Comparison of ENCODE assay signal across 1 cellular context in genomic region chr13:32427852-32428580, GRCh38.
TF ChIP-seq lines count a peak whose summit lies in the region.

TSS of gene N4BP2L1 (minus strand) at chr13:32428130. CDS start at chr13:32428082, 48 bp downstream.

TF ChIP-seq in GM12878, 131 proteins besides CTCF, POLR2A, EP300 and RAD21 (continued from another document and continues in another):
- TF ChIP-seq EZH2 (IDR thresholded peaks at IDR 0.05; ENCODE audit: borderline replicate concordance, control insufficient read depth, low read depth, low read length) (no peak), RUNX3 (IDR thresholded peaks at IDR 0.05; ENCODE audit: low read length) (no peak), SIN3A (IDR thresholded peaks at IDR 0.05; ENCODE audit: low read depth, low read length) (peak; percentile 66; the same call in 1 of the 2 replicates), ZZZ3 (IDR thresholded peaks at IDR 0.05; ENCODE audit: control insufficient read depth, insufficient read length, low read depth) (no peak), MAX (IDR thresholded peaks at IDR 0.05; ENCODE audit: low read depth, low read length) (peak; percentile 81; the same call in 1 of the 2 replicates), TCF7 (IDR thresholded peaks at IDR 0.05; ENCODE audit: borderline replicate concordance) (no peak), SMARCA5 (IDR thresholded peaks at IDR 0.05) (0 out of 2 replicates have a peak, but pooled peaks have one; percentile 50), IRF4 (IDR thresholded peaks at IDR 0.05; ENCODE audit: low read depth, low read length) (no peak), SREBF1 (IDR thresholded peaks at IDR 0.05; ENCODE audit: low read length) (peak; percentile 22; the same call in 1 of the 2 replicates), SMAD1 (IDR thresholded peaks at IDR 0.05; ENCODE audit: low read depth, partially characterized antibody) (no peak), PAX5 (IDR thresholded peaks at IDR 0.05; ENCODE audit: borderline replicate concordance, low read depth, low read length) (peak; percentile 76), IKZF1 (conservative IDR thresholded peaks at IDR 0.05) (peak; percentile 96), RB1 (IDR thresholded peaks at IDR 0.05; ENCODE audit: borderline replicate concordance) (no peak), NRF1 (conservative IDR thresholded peaks at IDR 0.05; ENCODE audit: low read depth, low read length) (no peak), CHD2 (IDR thresholded peaks at IDR 0.05; ENCODE audit: borderline replicate concordance, low read depth, low read length) (0 out of 2 replicates have a peak, but pooled peaks have one; percentile 38), BHLHE40 (IDR thresholded peaks at IDR 0.05; ENCODE audit: borderline replicate concordance in 1 of 2, low read depth in 2 of 2, low read length in 1 of 2) (peak; percentile 82 to 94), TARDBP (IDR thresholded peaks at IDR 0.05; ENCODE audit: borderline replicate concordance) (no peak), SIX5 (IDR thresholded peaks at IDR 0.05; ENCODE audit: low read depth, low read length, severe bottlenecking) (no peak), POU2F2 (IDR thresholded peaks at IDR 0.05; ENCODE audit: borderline replicate concordance, low read depth, low read length) (peak; percentile 36; the same call in 1 of the 3 replicates), SP1 (IDR thresholded peaks at IDR 0.05; ENCODE audit: low read depth, low read length) (peak; percentile 27), SPI1 (IDR thresholded peaks at IDR 0.05; ENCODE audit: borderline replicate concordance, insufficient read depth, low read depth, low read length) (0 out of 2 replicates have a peak, but pooled peaks have one; percentile 24), SREBF2 (IDR thresholded peaks at IDR 0.05; ENCODE audit: low read length) (no peak), KDM1A (IDR thresholded peaks at IDR 0.05; ENCODE audit: borderline replicate concordance) (no peak), TCF12 (IDR thresholded peaks at IDR 0.05; ENCODE audit: low read depth, low read length) (no peak; the same call in 1 of the 2 replicates), TCF3 (IDR thresholded peaks at IDR 0.05; ENCODE audit: borderline replicate concordance, insufficient read depth, low read depth, low read length) (peak; percentile 57; the same call in 1 of the 2 replicates), NBN (IDR thresholded peaks at IDR 0.05) (peak; percentile 83; the same call in 1 of the 2 replicates), KAT2A (conservative IDR thresholded peaks at IDR 0.05; ENCODE audit: control insufficient read depth, low read depth, low read length) (no peak), MTA2 (IDR thresholded peaks at IDR 0.05; ENCODE audit: low read depth) (peak; percentile 64; the same call in 1 of the 2 replicates), ZNF384 (IDR thresholded peaks at IDR 0.05; ENCODE audit: borderline replicate concordance, low read depth, low read length) (no peak), CBFB (IDR thresholded peaks at IDR 0.05; ENCODE audit: low read depth) (peak; percentile 38; the same call in 1 of the 2 replicates), TAF1 (IDR thresholded peaks at IDR 0.05; ENCODE audit: borderline replicate concordance, low read depth, low read length) (peak; percentile 60; the same call in 1 of the 2 replicates), NFXL1 (IDR thresholded peaks at IDR 0.05; ENCODE audit: borderline replicate concordance) (no peak), HCFC1 (IDR thresholded peaks at IDR 0.05; ENCODE audit: low read length) (no peak; the same call in 1 of the 2 replicates), YY1 (IDR thresholded peaks at IDR 0.05; ENCODE audit: low read depth, low read length) (peak; percentile 58; the same call in 1 of the 2 replicates), HDAC2 (IDR thresholded peaks at IDR 0.05) (no peak), MXI1 (IDR thresholded peaks at IDR 0.05; ENCODE audit: low read depth, low read length) (no peak; the same call in none of the 2 replicates), ATF7 (IDR thresholded peaks at IDR 0.05; ENCODE audit: low read depth) (peak; percentile 88), HDAC6 (IDR thresholded peaks at IDR 0.05; ENCODE audit: unreplicated experiment) (peak; percentile 12), CHD1 (IDR thresholded peaks at IDR 0.05; ENCODE audit: low read depth, low read length) (no peak), ZNF207 (IDR thresholded peaks at IDR 0.05; ENCODE audit: borderline replicate concordance) (0 out of 2 replicates have a peak, but pooled peaks have one; percentile 41), FOXM1 (IDR thresholded peaks at IDR 0.05; ENCODE audit: low read depth, low read length) (no peak), E2F8 (IDR thresholded peaks at IDR 0.05; ENCODE audit: low read depth, partially characterized antibody) (no peak)
- TF ChIP-seq, protein P1, sequence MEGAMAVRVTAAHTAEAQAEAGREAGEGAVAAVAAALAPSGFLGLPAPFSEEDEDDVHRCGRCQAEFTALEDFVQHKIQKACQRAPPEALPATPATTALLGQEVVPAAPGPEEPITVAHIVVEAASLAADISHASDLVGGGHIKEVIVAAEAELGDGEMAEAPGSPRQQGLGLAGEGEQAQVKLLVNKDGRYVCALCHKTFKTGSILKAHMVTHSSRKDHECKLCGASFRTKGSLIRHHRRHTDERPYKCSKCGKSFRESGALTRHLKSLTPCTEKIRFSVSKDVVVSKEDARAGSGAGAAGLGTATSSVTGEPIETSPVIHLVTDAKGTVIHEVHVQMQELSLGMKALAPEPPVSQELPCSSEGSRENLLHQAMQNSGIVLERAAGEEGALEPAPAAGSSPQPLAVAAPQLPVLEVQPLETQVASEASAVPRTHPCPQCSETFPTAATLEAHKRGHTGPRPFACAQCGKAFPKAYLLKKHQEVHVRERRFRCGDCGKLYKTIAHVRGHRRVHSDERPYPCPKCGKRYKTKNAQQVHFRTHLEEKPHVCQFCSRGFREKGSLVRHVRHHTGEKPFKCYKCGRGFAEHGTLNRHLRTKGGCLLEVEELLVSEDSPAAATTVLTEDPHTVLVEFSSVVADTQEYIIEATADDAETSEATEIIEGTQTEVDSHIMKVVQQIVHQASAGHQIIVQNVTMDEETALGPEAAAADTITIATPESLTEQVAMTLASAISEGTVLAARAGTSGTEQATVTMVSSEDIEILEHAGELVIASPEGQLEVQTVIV (IDR thresholded peaks at IDR 0.05; ENCODE audit: borderline replicate concordance, partially characterized antibody), result no peak
- TF ChIP-seq, protein P2, sequence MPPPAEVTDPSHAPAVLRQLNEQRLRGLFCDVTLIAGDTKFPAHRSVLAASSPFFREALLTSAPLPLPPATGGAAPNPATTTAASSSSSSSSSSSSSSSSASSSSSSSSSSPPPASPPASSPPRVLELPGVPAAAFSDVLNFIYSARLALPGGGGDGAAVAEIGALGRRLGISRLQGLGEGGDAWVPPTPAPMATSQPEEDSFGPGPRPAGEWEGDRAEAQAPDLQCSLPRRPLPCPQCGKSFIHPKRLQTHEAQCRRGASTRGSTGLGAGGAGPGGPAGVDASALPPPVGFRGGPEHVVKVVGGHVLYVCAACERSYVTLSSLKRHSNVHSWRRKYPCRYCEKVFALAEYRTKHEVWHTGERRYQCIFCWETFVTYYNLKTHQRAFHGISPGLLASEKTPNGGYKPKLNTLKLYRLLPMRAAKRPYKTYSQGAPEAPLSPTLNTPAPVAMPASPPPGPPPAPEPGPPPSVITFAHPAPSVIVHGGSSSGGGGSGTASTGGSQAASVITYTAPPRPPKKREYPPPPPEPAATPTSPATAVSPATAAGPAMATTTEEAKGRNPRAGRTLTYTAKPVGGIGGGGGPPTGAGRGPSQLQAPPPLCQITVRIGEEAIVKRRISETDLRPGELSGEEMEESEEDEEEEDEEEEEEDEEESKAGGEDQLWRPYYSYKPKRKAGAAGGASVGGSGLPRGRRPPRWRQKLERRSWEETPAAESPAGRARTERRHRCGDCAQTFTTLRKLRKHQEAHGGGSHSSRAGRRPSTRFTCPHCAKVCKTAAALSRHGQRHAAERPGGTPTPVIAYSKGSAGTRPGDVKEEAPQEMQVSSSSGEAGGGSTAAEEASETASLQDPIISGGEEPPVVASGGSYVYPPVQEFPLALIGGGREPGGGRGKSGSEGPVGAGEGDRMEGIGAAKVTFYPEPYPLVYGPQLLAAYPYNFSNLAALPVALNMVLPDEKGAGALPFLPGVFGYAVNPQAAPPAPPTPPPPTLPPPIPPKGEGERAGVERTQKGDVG (CRISPR knock-in tag; IDR thresholded peaks at IDR 0.05), result no peak
- TF ChIP-seq, protein P3, sequence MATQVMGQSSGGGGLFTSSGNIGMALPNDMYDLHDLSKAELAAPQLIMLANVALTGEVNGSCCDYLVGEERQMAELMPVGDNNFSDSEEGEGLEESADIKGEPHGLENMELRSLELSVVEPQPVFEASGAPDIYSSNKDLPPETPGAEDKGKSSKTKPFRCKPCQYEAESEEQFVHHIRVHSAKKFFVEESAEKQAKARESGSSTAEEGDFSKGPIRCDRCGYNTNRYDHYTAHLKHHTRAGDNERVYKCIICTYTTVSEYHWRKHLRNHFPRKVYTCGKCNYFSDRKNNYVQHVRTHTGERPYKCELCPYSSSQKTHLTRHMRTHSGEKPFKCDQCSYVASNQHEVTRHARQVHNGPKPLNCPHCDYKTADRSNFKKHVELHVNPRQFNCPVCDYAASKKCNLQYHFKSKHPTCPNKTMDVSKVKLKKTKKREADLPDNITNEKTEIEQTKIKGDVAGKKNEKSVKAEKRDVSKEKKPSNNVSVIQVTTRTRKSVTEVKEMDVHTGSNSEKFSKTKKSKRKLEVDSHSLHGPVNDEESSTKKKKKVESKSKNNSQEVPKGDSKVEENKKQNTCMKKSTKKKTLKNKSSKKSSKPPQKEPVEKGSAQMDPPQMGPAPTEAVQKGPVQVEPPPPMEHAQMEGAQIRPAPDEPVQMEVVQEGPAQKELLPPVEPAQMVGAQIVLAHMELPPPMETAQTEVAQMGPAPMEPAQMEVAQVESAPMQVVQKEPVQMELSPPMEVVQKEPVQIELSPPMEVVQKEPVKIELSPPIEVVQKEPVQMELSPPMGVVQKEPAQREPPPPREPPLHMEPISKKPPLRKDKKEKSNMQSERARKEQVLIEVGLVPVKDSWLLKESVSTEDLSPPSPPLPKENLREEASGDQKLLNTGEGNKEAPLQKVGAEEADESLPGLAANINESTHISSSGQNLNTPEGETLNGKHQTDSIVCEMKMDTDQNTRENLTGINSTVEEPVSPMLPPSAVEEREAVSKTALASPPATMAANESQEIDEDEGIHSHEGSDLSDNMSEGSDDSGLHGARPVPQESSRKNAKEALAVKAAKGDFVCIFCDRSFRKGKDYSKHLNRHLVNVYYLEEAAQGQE (IDR thresholded peaks at IDR 0.05; ENCODE audit: low read depth, low read length), result no peak
- TF ChIP-seq, protein P4, sequence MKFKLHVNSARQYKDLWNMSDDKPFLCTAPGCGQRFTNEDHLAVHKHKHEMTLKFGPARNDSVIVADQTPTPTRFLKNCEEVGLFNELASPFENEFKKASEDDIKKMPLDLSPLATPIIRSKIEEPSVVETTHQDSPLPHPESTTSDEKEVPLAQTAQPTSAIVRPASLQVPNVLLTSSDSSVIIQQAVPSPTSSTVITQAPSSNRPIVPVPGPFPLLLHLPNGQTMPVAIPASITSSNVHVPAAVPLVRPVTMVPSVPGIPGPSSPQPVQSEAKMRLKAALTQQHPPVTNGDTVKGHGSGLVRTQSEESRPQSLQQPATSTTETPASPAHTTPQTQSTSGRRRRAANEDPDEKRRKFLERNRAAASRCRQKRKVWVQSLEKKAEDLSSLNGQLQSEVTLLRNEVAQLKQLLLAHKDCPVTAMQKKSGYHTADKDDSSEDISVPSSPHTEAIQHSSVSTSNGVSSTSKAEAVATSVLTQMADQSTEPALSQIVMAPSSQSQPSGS (IDR thresholded peaks at IDR 0.05; ENCODE audit: low read length), result no peak
- TF ChIP-seq, protein P5, sequence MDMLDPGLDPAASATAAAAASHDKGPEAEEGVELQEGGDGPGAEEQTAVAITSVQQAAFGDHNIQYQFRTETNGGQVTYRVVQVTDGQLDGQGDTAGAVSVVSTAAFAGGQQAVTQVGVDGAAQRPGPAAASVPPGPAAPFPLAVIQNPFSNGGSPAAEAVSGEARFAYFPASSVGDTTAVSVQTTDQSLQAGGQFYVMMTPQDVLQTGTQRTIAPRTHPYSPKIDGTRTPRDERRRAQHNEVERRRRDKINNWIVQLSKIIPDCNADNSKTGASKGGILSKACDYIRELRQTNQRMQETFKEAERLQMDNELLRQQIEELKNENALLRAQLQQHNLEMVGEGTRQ (IDR thresholded peaks at IDR 0.05; ENCODE audit: borderline replicate concordance, low read depth, low read length), result peak; percentile 68
- TF ChIP-seq, protein P6, sequence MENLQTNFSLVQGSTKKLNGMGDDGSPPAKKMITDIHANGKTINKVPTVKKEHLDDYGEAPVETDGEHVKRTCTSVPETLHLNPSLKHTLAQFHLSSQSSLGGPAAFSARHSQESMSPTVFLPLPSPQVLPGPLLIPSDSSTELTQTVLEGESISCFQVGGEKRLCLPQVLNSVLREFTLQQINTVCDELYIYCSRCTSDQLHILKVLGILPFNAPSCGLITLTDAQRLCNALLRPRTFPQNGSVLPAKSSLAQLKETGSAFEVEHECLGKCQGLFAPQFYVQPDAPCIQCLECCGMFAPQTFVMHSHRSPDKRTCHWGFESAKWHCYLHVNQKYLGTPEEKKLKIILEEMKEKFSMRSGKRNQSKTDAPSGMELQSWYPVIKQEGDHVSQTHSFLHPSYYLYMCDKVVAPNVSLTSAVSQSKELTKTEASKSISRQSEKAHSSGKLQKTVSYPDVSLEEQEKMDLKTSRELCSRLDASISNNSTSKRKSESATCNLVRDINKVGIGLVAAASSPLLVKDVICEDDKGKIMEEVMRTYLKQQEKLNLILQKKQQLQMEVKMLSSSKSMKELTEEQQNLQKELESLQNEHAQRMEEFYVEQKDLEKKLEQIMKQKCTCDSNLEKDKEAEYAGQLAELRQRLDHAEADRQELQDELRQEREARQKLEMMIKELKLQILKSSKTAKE (IDR thresholded peaks at IDR 0.05; ENCODE audit: low read depth, poor library complexity, severe bottlenecking), result no peak
- TF ChIP-seq, protein P7, sequence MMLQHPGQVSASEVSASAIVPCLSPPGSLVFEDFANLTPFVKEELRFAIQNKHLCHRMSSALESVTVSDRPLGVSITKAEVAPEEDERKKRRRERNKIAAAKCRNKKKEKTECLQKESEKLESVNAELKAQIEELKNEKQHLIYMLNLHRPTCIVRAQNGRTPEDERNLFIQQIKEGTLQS (IDR thresholded peaks at IDR 0.05; ENCODE audit: borderline replicate concordance, extremely low read depth, low read depth, low read length), result no peak
